In the genomic region with DNA sequence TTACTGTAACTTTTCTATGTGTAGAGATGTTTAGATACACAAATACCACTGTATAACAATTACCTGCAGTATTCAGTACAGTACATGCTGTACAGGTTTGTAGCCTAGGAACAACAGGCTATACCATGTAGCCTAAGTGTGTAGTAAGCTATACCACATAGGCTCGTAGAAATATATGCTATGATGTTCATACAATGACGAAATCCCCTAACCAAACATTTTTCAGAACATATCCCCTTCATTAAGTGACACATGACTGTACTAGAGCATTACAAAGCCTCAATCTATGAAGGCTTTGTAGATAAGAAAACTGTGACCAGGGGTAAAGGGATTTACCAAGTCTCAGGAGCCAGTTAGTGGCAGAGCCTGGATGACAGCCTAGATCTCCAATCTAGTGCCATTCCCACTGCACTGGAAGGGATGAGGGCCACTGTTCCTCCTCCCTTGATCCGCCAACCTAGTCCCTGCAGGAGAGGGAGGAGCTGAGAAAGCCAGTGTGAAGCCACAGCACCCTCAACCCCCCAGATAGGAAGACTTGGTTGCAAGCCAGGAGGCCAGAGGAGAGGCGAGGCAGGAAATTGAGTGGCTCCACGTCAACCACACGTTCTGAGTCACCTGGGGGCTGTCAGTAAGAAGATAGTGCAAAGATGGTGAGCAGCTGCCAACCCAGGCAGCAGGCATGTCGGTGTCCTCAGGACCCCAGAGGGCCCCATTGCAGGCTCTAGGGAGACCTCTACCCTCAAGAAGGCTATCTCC, we compare ENCODE assay signal across 8 cellular contexts.
A peak's percentile ranks its signal among the peaks of the same experiment; 100 is the strongest.
DNase-seq lines count a peak whose midpoint lies in the region; ATAC-seq and TF ChIP-seq lines count a peak whose summit lies in the region.

No MANE protein-coding gene starts in this region.

- ATAC-seq in HG03342 (IDR thresholded peaks at IDR 0.05; ENCODE audit: unreplicated experiment) = no peak

- peaks cover 8% of the 10 kb centered on the region for H3K9me3 Mint-ChIP-seq in type B pancreatic cell

- H3K27me3 Mint-ChIP-seq in type B pancreatic cell = no peaks in the 10 kb centered on the region

- no peak for TF ChIP-seq CTCF in type B pancreatic cell (conservative IDR thresholded peaks at IDR 0.05)

- intact Hi-C loops in posterior vena cava (cut with DNase I) = no loop called here

- peak; percentile 19 for DNase-seq in HS-27A (ENCODE audit: low read depth)
- peak; percentile 49 to 61 for DNase-seq in activated CD4-positive, alpha-beta T cell treated with anti-CD3 and anti-CD28 coated beads for 24 hours (ENCODE audit: low read depth in 2 of 2)
- DNase-seq in central memory CD4-positive, alpha-beta T cell = peak; percentile 73
- DNase-seq in stimulated activated CD8-positive, alpha-beta memory T cell treated with anti-CD3 and anti-CD28 coated beads, Interleukin-12 subunit alpha, Interleukin-12 subunit beta, amount 100 ng/mL, for 24 hours (ENCODE audit: extremely low read depth) = peak; percentile 32
- DNase-seq in type B pancreatic cell (ENCODE audit: extremely low spot score, unreplicated experiment) = no peak
- no peak for DNase-seq in hippocampal formation (lab: John Stamatoyannopoulos, UW)
- no peak for DNase-seq in posterior vena cava (ENCODE audit: low spot score)

- peaks cover 10% of the 10 kb centered on the region for H3K4me1 Mint-ChIP-seq in type B pancreatic cell (ENCODE audit: unreplicated experiment)

- H3K36me3 Mint-ChIP-seq in type B pancreatic cell = no peaks in the 10 kb centered on the region

- no peak overlapping the region for H3K27ac Mint-ChIP-seq in type B pancreatic cell

- no peak overlapping the region for H3K4me3 Mint-ChIP-seq in type B pancreatic cell

Comparison
In these comparisons a context has a peak if more than half of its experiments do, and no peak if none do; other contexts are left out.
1. DNase-seq: peak in HS-27A (single experiment), activated CD4-positive, alpha-beta T cell treated with anti-CD3 and anti-CD28 coated beads for 24 hours (2 of 2), central memory CD4-positive, alpha-beta T cell (single experiment) and stimulated activated CD8-positive, alpha-beta memory T cell treated with anti-CD3 and anti-CD28 coated beads, Interleukin-12 subunit alpha, Interleukin-12 subunit beta, amount 100 ng/mL, for 24 hours (single experiment); none in type B pancreatic cell (single experiment), hippocampal formation (0 of 2) and posterior vena cava (single experiment).